In the genomic region with DNA sequence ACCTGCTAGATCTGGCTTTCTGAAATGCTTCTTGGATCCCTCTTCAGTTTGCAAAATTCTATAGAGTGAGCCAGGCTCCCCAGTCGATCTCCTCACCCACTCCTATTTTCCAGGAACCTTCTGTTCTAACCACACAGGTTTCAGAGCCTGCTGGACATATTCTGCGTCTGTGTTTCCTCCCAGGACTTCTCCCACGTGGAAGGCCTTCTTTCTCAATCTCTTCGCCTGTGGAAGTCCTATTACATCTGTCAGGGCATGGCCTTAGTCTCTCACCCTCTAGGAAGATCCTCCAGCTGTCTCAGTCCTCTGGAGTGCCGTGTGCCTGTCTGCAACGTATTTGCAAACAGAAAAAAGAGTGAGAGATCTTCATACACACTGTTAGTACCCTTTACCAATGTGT, we compare ENCODE assay signal across 10 cellular contexts. TPM values are rescaled to one million over a fixed set of nuclear protein-coding genes. Genes with fewer than 3 reads are reported as not detected.
DNase-seq lines count a peak whose midpoint lies in the region; ATAC-seq, FAIRE-seq and TF ChIP-seq lines count a peak whose summit lies in the region.
"Had no signal": no experiment of that assay in that cellular context is flagged by ENCODE, and none has a peak within 500 bp of the region (broad histone marks: within the 10 kb centered on the region; RNA-seq: fewer than 3 reads in every experiment).

No MANE protein-coding gene starts in this region.

- H3K4me1 ChIP-seq in K562 (replicated peaks in 1 of 2; ENCODE audit: control insufficient read depth in 2 of 2, insufficient read depth in 2 of 2, low read length in 2 of 2): peaks cover 0 to 12% of the 10 kb centered on the region in 2 experiments; a peak in 2 of 5 replicates
- peaks cover 23 to 40% of the 10 kb centered on the region in 2 donors for H3K4me1 ChIP-seq in left lung
- peaks cover 44% of the 10 kb centered on the region for H3K4me1 ChIP-seq in suprapubic skin

- TF ChIP-seq CTCF in K562 (IDR thresholded peaks at IDR 0.05 in 2 of 3, conservative IDR thresholded peaks at IDR 0.05 in 1 of 3; ENCODE audit: insufficient read depth in 2 of 3, low read depth in 1 of 3, low read length in 3 of 3) (no peak), left lung (IDR thresholded peaks at IDR 0.05) (no peak), suprapubic skin (IDR thresholded peaks at IDR 0.05) (no peak)

- TF ChIP-seq RAD21 in K562 (CRISPR knock-in tag; conservative IDR thresholded peaks at IDR 0.05 in 1 of 2, IDR thresholded peaks at IDR 0.05 in 1 of 2): no peak

- H4K20me1 ChIP-seq in K562 (replicated peaks; ENCODE audit: control insufficient read depth, insufficient read depth, low read length): no peaks in the 10 kb centered on the region

- TF ChIP-seq EP300 in K562 (IDR thresholded peaks at IDR 0.05; ENCODE audit: low read length) (no peak), suprapubic skin (IDR thresholded peaks at IDR 0.05) (peak; percentile 55)

- H3K36me3 ChIP-seq in K562 (ENCODE audit: control insufficient read depth, insufficient read depth, low read length): no peaks in the 10 kb centered on the region; the same call in 2 of the 3 replicates
- peaks cover 0 to 8% of the 10 kb centered on the region in 2 donors for H3K36me3 ChIP-seq in left lung
- peaks cover 12% of the 10 kb centered on the region for H3K36me3 ChIP-seq in suprapubic skin

- H3K27ac ChIP-seq in K562 (ENCODE audit: extremely low read depth, low read depth, low read length): no peak overlapping the region
- H3K27ac ChIP-seq in left lung: peak overlapping the region; percentile 90 to 98
- peak overlapping the region; percentile 49 for H3K27ac ChIP-seq in suprapubic skin

- H3K4me3 ChIP-seq in K562: no peak overlapping the region
- no peak overlapping the region for H3K4me3 ChIP-seq in left lung
- no peak overlapping the region for H3K4me3 ChIP-seq in suprapubic skin

- H3K79me2 ChIP-seq in K562 (ENCODE audit: control insufficient read depth, insufficient read depth, low read length): no peaks in the 10 kb centered on the region

- in situ Hi-C loops in K562 (cut with MboI): no loop called here

- intact Hi-C loops in K562 (cut with micrococcal nuclease) (no loop called here), left lung (cut with DNase I) (no loop called here)

- no peak overlapping the region for H3K4me2 ChIP-seq in K562 (ENCODE audit: insufficient read depth, low read length)

- 39% methylated on average over 6 of the region's 6 CpGs for WGBS in K562 (ENCODE audit: insufficient coverage, low coverage, missing lambda C conversion rate)
- WGBS in suprapubic skin: 20% methylated on average over 6 of the region's 6 CpGs

- FAIRE-seq in K562 (lab: Jason Lieb, UNC): peak; percentile 42
- FAIRE-seq: GM18507 had no signal

- CTCF ChIA-PET in K562 (lab: Yijun Ruan, JAX; ENCODE audit: low intra/inter-chr PET ratio): interaction anchor here (0.6 kb wide), 1 partner anchor 514 kb away, joined by 6 read pairs; no protein-coding TSS in a partner anchor

- ATAC-seq in K562: no peak
- peak; percentile 9 for ATAC-seq in left lung
- ATAC-seq in HG02885 (IDR thresholded peaks at IDR 0.05; ENCODE audit: poor library complexity, unreplicated experiment): no peak

- H3K9me3 ChIP-seq in K562 (replicated peaks; ENCODE audit: control insufficient read depth, insufficient read depth, low read depth, low read length): no peaks in the 10 kb centered on the region
- no peaks in the 10 kb centered on the region for H3K9me3 ChIP-seq in left lung
- no peaks in the 10 kb centered on the region for H3K9me3 ChIP-seq in suprapubic skin

- H3K9me1 ChIP-seq in K562 (ENCODE audit: control insufficient read depth, insufficient read depth, low read length): peaks cover 2% of the 10 kb centered on the region

- BruUV-seq in K562 (replicated peaks; lab: Mats Ljungman, UMichigan): no TSS peak

- DNase-seq in SIG-M5 treated with dmso at 0.1 percent for 504 hours (lab: John Stamatoyannopoulos, UW; ENCODE audit: unreplicated experiment) (peak; percentile 29), SIG-M5 (lab: John Stamatoyannopoulos, UW) (no peak), K562 (ENCODE audit: extremely low read depth in 1 of 4, low spot score in 3 of 4) (no peak), left lung (no peak), suprapubic skin (ENCODE audit: low spot score in 2 of 2) (no peak), NCI-H2029 (lab: John Stamatoyannopoulos, UW) (no peak), NOMO-1 treated with DMSO at 0.1 percent for 48 hours (lab: John Stamatoyannopoulos, UW; ENCODE audit: unreplicated experiment) (no peak)
- DNase-seq: NCI-H524 treated with DMSO at 0.1 percent for 48 hours had no signal

- H2AFZ ChIP-seq in K562 (ENCODE audit: low read depth, low read length): no peak overlapping the region

- H3K9ac ChIP-seq in K562 (ENCODE audit: insufficient read depth in 1 of 2, low read depth in 2 of 2, low read length in 2 of 2): no peak overlapping the region

- no peaks in the 10 kb centered on the region; a peak in 1 of 5 replicates for H3K27me3 ChIP-seq in K562 (ENCODE audit: control insufficient read depth in 2 of 2, insufficient read depth in 2 of 2, low read length in 2 of 2)
- no peaks in the 10 kb centered on the region for H3K27me3 ChIP-seq in left lung
- no peaks in the 10 kb centered on the region for H3K27me3 ChIP-seq in suprapubic skin

- POLR2A ChIA-PET in K562 (lab: Yijun Ruan, JAX): no interaction called here

- TF ChIP-seq POLR2A in K562 (conservative IDR thresholded peaks at IDR 0.05) (no peak), suprapubic skin (IDR thresholded peaks at IDR 0.05) (no peak)

TF ChIP-seq in K562, 482 proteins besides CTCF, POLR2A, EP300 and RAD21:
- TF ChIP-seq PTBP1 (IDR thresholded peaks at IDR 0.05; ENCODE audit: low read depth, low read length): no peak
- TF ChIP-seq DNMT1 (IDR thresholded peaks at IDR 0.05): no peak
- TF ChIP-seq BDP1 (IDR thresholded peaks at IDR 0.05; ENCODE audit: insufficient read depth, insufficient read length): no peak

RNA-seq across cellular contexts. Expression of a gene that starts 1.7 kb away (rescaled TPM):
- 5.5 and 12.5 TPM in 2 replicates for total RNA-seq in K562 (2011; cell fraction: chromatin; rRNA removed; ENCODE audit: low replicate concordance)
- total RNA-seq in K562 (2011; cell fraction: nucleolus; rRNA removed): 9.0 and 10.3 TPM in 2 replicates
- 6.3 and 7.2 TPM in 2 replicates for total RNA-seq in K562 (2011; cell fraction: nucleoplasm; rRNA removed)
- total RNA-seq in K562 (2014; rRNA removed) (1.1 and 1.4 TPM in 2 replicates), K562 (2014; rRNA removed; fragmentation: Illumina TruSeq; extraction: Trizol) (0.22 and 0.29 TPM in 2 replicates), K562 (2015; rRNA removed; fragmentation: Illumina TruSeq; extraction: Trizol) (1.7 and 1.9 TPM in 2 replicates), K562 (2021) (2.3 and 3.9 TPM in 2 replicates), left lung (10 to 100 TPM; 25.1 to 30.8 TPM), suprapubic skin (10 to 100 TPM; 21.0 to 69.2 (median 42.0) TPM)
- polyA plus RNA-seq in K562 (2011; rRNA removed) (0.36 and 1.6 TPM in 2 replicates), K562 (2014; fragmentation: Illumina TruSeq; extraction: Trizol) (0.94 and 1.8 TPM in 2 replicates), K562 (2014; fragmentation: Nextera tagmentation; extraction: Ambion mirVana) (under 1 TPM; 0.04 to 0.07 TPM), K562 (2014; rRNA removed) (5.0 and 5.6 TPM in 2 replicates)
- 0.16 and 0.62 TPM in 2 replicates for polyA plus RNA-seq in K562 (2011; cell fraction: cytosol; rRNA removed)
- polyA plus RNA-seq in K562 (2011; cell fraction: nucleus; rRNA removed): 23.5 and 26.4 TPM in 2 replicates
- polyA plus RNA-seq in K562 (2012): 3.4 and 7.1 TPM in 2 replicates
- polyA minus RNA-seq in K562 (2011; rRNA and poly(A)+ RNA removed): 0.21 and 0.27 TPM in 2 replicates
- polyA minus RNA-seq in K562 (2011; cell fraction: cytosol; rRNA and poly(A)+ RNA removed): 0.95 and 1.0 TPM in 2 replicates
- 3.3 and 4.0 TPM in 2 replicates for polyA minus RNA-seq in K562 (2011; cell fraction: nucleus; rRNA and poly(A)+ RNA removed)

RNA-seq across cellular contexts. Expression of a gene that starts 39.8 kb away (rescaled TPM):
- total RNA-seq in K562 (2011; cell fraction: chromatin; rRNA removed; ENCODE audit: low replicate concordance): 54.3 and 76.9 TPM in 2 replicates
- total RNA-seq in K562 (2011; cell fraction: nucleolus; rRNA removed): 24.7 and 29.5 TPM in 2 replicates
- 41.9 and 47.4 TPM in 2 replicates for total RNA-seq in K562 (2011; cell fraction: nucleoplasm; rRNA removed)
- total RNA-seq in K562 (2014; rRNA removed) (11.9 and 14.7 TPM in 2 replicates), K562 (2014; rRNA removed; fragmentation: Illumina TruSeq; extraction: Trizol) (13.4 and 14.3 TPM in 2 replicates), K562 (2015; rRNA removed; fragmentation: Illumina TruSeq; extraction: Trizol) (11.2 and 12.0 TPM in 2 replicates), K562 (2021) (26.9 and 30.2 TPM in 2 replicates), left lung (10 to 100 TPM; 50.4 to 58.0 TPM), suprapubic skin (100 to 1,000 TPM in 1 of 4 donors, 10 to 100 TPM in 3; 35.6 to 138 (median 50.9) TPM)
- polyA plus RNA-seq in K562 (2011; rRNA removed) (36.0 and 43.5 TPM in 2 replicates), K562 (2014; fragmentation: Illumina TruSeq; extraction: Trizol) (37.8 and 38.4 TPM in 2 replicates), K562 (2014; fragmentation: Nextera tagmentation; extraction: Ambion mirVana) (1 to 10 TPM; 4.4 to 4.9 TPM), K562 (2014; rRNA removed) (39.5 and 45.4 TPM in 2 replicates)
- 16.2 and 29.9 TPM in 2 replicates for polyA plus RNA-seq in K562 (2011; cell fraction: cytosol; rRNA removed)
- 46.7 and 52.7 TPM in 2 replicates for polyA plus RNA-seq in K562 (2011; cell fraction: nucleus; rRNA removed)
- polyA plus RNA-seq in K562 (2012): 31.3 and 42.9 TPM in 2 replicates
- 38.4 and 46.9 TPM in 2 replicates for polyA minus RNA-seq in K562 (2011; rRNA and poly(A)+ RNA removed)
- polyA minus RNA-seq in K562 (2011; cell fraction: cytosol; rRNA and poly(A)+ RNA removed): 11.9 and 17.3 TPM in 2 replicates
- polyA minus RNA-seq in K562 (2011; cell fraction: nucleus; rRNA and poly(A)+ RNA removed): 16.7 and 25.8 TPM in 2 replicates
